Comparison of ENCODE assay signal across 9 cellular contexts in genomic region chr19:52961981-52962380, GRCh38. TPM values are rescaled to one million over a fixed set of nuclear protein-coding genes. Genes with fewer than 3 reads are reported as not detected.
A peak's percentile ranks its signal among the peaks of the same experiment; 100 is the strongest.
DNase-seq lines count a peak whose midpoint lies in the region; ATAC-seq, FAIRE-seq and TF ChIP-seq lines count a peak whose summit lies in the region.
"Had no signal": no experiment of that assay in that cellular context is flagged by ENCODE, and none has a peak within 500 bp of the region (broad histone marks: within the 10 kb centered on the region; RNA-seq: fewer than 3 reads in every experiment).

No MANE protein-coding gene starts in this region.

- peaks cover 73% of the 10 kb centered on the region for H3K36me3 Mint-ChIP-seq in activated T-cell treated with anti-CD3 and anti-CD28 coated beads, Interleukin-2, amount 50 U/mL, for 24 hours (ENCODE audit: low read depth)
- H3K36me3 Mint-ChIP-seq in astrocyte (ENCODE audit: low read depth, unreplicated experiment): peaks cover 34% of the 10 kb centered on the region
- H3K36me3 Mint-ChIP-seq in type B pancreatic cell: peaks cover 33% of the 10 kb centered on the region

- H3K9me3 ChIP-seq in astrocyte (ENCODE audit: insufficient read depth, low read depth, low read length) (peaks cover 15% of the 10 kb centered on the region), right lobe of liver (peaks cover 0 to 16% (median 0%) of the 10 kb centered on the region in 4 donors)

- no peak for FAIRE-seq in astrocyte (lab: Jason Lieb, UNC)
- FAIRE-seq: G401.6 had no signal

- no peak for TF ChIP-seq CTCF in astrocyte (IDR thresholded peaks at IDR 0.05; ENCODE audit: insufficient read depth, low read depth, low read length)
- TF ChIP-seq CTCF in right lobe of liver (IDR thresholded peaks at IDR 0.05): no peak
- no peak for TF ChIP-seq CTCF in type B pancreatic cell (conservative IDR thresholded peaks at IDR 0.05)

- no peaks in the 10 kb centered on the region for H3K27me3 Mint-ChIP-seq in activated T-cell treated with anti-CD3 and anti-CD28 coated beads, Interleukin-2, amount 50 U/mL, for 24 hours
- no peaks in the 10 kb centered on the region for H3K27me3 Mint-ChIP-seq in astrocyte (ENCODE audit: low read depth, unreplicated experiment)
- no peaks in the 10 kb centered on the region for H3K27me3 Mint-ChIP-seq in type B pancreatic cell

- WGBS in right lobe of liver (ENCODE audit: insufficient coverage, low coverage, low lambda C conversion rate, missing lambda C conversion rate): 30% methylated on average over 5 of the region's 5 CpGs

- H3K36me3 ChIP-seq in astrocyte (ENCODE audit: insufficient read depth, low read length) (no peaks in the 10 kb centered on the region), right lobe of liver (peaks cover 0 to 3% (median 0%) of the 10 kb centered on the region in 4 donors)

- H4K20me1 ChIP-seq in astrocyte (ENCODE audit: insufficient read depth, low read length): no peaks in the 10 kb centered on the region

- intact Hi-C loops in right lobe of liver (cut with DNase I): no loop called here

- H3K4me3 ChIP-seq in astrocyte (ENCODE audit: insufficient read depth, low read depth, low read length) (peak overlapping the region; percentile 82), right lobe of liver (peak overlapping the region; percentile 42 to 68 (median 64))

- ATAC-seq in right lobe of liver: no peak

- H3K4me1 Mint-ChIP-seq in activated T-cell treated with anti-CD3 and anti-CD28 coated beads, Interleukin-2, amount 50 U/mL, for 24 hours (ENCODE audit: low read depth): peaks cover 29% of the 10 kb centered on the region
- H3K4me1 Mint-ChIP-seq in astrocyte (ENCODE audit: low read depth, unreplicated experiment): peaks cover 7% of the 10 kb centered on the region
- H3K4me1 Mint-ChIP-seq in type B pancreatic cell (ENCODE audit: unreplicated experiment): peaks cover 29% of the 10 kb centered on the region

- H2AFZ ChIP-seq in astrocyte (ENCODE audit: low read depth, low read length): peak overlapping the region; percentile 91

- H3K27ac ChIP-seq in astrocyte (ENCODE audit: low read depth, low read length): peak overlapping the region; percentile 46
- H3K27ac ChIP-seq in right lobe of liver: peak overlapping the region in 1 of 3 donors; percentile 17

- TF ChIP-seq POLR2A in right lobe of liver (IDR thresholded peaks at IDR 0.05): no peak

- peaks cover 61% of the 10 kb centered on the region for H3K9me3 Mint-ChIP-seq in activated T-cell treated with anti-CD3 and anti-CD28 coated beads, Interleukin-2, amount 50 U/mL, for 24 hours
- H3K9me3 Mint-ChIP-seq in astrocyte (ENCODE audit: unreplicated experiment) (peaks cover 11% of the 10 kb centered on the region), type B pancreatic cell (peaks cover 6% of the 10 kb centered on the region)

- H3K27me3 ChIP-seq in astrocyte (ENCODE audit: insufficient read depth, low read length): no peaks in the 10 kb centered on the region
- no peaks in the 10 kb centered on the region for H3K27me3 ChIP-seq in right lobe of liver

- H3K4me1 ChIP-seq in astrocyte (ENCODE audit: insufficient read depth, low read length) (peaks cover 8% of the 10 kb centered on the region), right lobe of liver (peaks cover 0 to 6% (median 0%) of the 10 kb centered on the region in 4 donors)

- H3K4me3 Mint-ChIP-seq in activated T-cell treated with anti-CD3 and anti-CD28 coated beads, Interleukin-2, amount 50 U/mL, for 24 hours: peak overlapping the region; percentile 94
- H3K4me3 Mint-ChIP-seq in astrocyte (ENCODE audit: unreplicated experiment) (peak overlapping the region; percentile 99), type B pancreatic cell (peak overlapping the region; percentile 99)

- no peak for DNase-seq in activated T-cell treated with anti-CD3 and anti-CD28 coated beads, Interleukin-2, amount 50 U/mL, for 24 hours
- DNase-seq in activated T-cell treated with anti-CD3 and anti-CD28 coated beads for 4 hours (no peak), astrocyte (ENCODE audit: low read depth) (no peak), right lobe of liver (no peak), type B pancreatic cell (ENCODE audit: extremely low spot score, unreplicated experiment) (no peak), SW 1271 (lab: John Stamatoyannopoulos, UW) (no peak), hepatic stellate cell (ENCODE audit: low spot score) (no peak), dedifferentiated amniotic fluid mesenchymal stem cell (ENCODE audit: extremely low spot score) (no peak)

- peak overlapping the region; percentile 91 for H3K4me2 ChIP-seq in astrocyte (ENCODE audit: low read length)

- peak overlapping the region; percentile 81 for H3K9ac ChIP-seq in astrocyte (ENCODE audit: low read length)

- H3K79me2 ChIP-seq in astrocyte (ENCODE audit: insufficient read depth, low read length): peaks cover 17% of the 10 kb centered on the region

- H3K27ac Mint-ChIP-seq in activated T-cell treated with anti-CD3 and anti-CD28 coated beads, Interleukin-2, amount 50 U/mL, for 24 hours: peak overlapping the region; percentile 88
- H3K27ac Mint-ChIP-seq in astrocyte (ENCODE audit: unreplicated experiment): peak overlapping the region; percentile 87
- H3K27ac Mint-ChIP-seq in type B pancreatic cell: peak overlapping the region; percentile 98

RNA-seq across cellular contexts. Expression of gene ZNF816, which starts 0.7 kb away (rescaled TPM):
- total RNA-seq in astrocyte (10.3 and 12.2 TPM in 2 replicates), right lobe of liver (1 to 10 TPM in 5 of 6 experiments, under 1 TPM in 1; 0.68 to 3.5 (median 1.9) TPM), type B pancreatic cell (ENCODE audit: low replicate concordance) (17.2 and 18.1 TPM in 2 replicates)

RNA-seq across cellular contexts. Expression of gene ZNF888, which starts 38.8 kb away (rescaled TPM):
- total RNA-seq in astrocyte (7.7 and 7.9 TPM in 2 replicates), right lobe of liver (1 to 10 TPM in 1 of 6 experiments, under 1 TPM in 5; 0.37 to 2.0 (median 0.76) TPM), type B pancreatic cell (ENCODE audit: low replicate concordance) (8.9 and 12.5 TPM in 2 replicates)

RNA-seq across cellular contexts. Expression of gene ERVV-1, which starts 51.7 kb away (rescaled TPM):
- not detected in 2 replicates for total RNA-seq in astrocyte
- total RNA-seq in right lobe of liver: not detected
- total RNA-seq in type B pancreatic cell (ENCODE audit: low replicate concordance): 0.17 and 0.50 TPM in 2 replicates
